ENCODE assay signal across 17 cellular contexts in the genomic region with DNA sequence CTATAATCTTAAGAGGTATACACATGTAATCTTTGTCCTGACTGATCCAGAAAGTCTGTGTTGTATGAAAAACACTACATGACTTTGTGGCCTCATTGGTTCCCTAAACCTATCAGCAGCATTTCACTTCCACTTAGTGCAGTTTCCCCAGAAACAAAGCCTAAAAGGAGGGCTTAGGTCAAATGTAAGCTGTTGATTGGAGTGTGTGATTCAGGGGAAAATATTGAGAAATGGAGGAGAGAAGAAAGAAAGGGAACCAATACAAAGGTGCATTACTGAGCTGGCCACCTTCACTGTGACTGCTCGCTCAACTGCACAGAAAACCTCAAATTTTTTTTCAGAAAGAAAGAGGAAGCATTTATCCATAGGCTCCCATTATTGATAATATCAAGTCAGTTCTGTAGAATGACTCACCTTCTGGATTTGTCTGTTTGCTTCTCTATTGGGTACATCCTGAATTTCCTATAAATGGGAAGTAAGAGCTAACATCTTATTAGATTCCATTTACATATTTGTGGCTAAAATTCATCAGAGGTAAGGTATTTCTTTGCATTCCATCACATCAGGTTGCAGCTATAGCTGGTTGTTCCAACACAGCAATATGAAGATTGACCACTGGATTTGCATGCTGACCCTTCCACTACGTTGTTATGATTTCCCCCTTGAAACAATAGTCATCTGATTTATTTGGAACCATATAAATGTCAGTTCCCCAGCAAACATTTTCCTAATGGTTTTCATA. TPM values are rescaled to one million over a fixed set of nuclear protein-coding genes. Genes with fewer than 3 reads are reported as not detected.
DNase-seq lines count a peak whose midpoint lies in the region; ATAC-seq and TF ChIP-seq lines count a peak whose summit lies in the region.
"Had no signal": no experiment of that assay in that cellular context is flagged by ENCODE, and none has a peak within 500 bp of the region (broad histone marks: within the 10 kb centered on the region; RNA-seq: fewer than 3 reads in every experiment).

No MANE protein-coding gene starts in this region.

- no peak for TF ChIP-seq CTCF in omental fat pad (IDR thresholded peaks at IDR 0.05)
- no peak for TF ChIP-seq CTCF in mucosa of descending colon (IDR thresholded peaks at IDR 0.05)

- H3K36me3 ChIP-seq in mucosa of descending colon (ENCODE audit: low read depth) = no peaks in the 10 kb centered on the region
- H3K36me3 ChIP-seq: BLaER1, colonic mucosa, SJCRH30 had no signal

- no peaks in the 10 kb centered on the region for H3K4me1 ChIP-seq in mucosa of descending colon (ENCODE audit: low read depth)
- H3K4me1 ChIP-seq: BLaER1, colonic mucosa had no signal

- H3K4me3 ChIP-seq in mucosa of descending colon = no peak overlapping the region
- H3K4me3 ChIP-seq: BLaER1, colonic mucosa, SJCRH30 had no signal

- ATAC-seq in GM18519 (IDR thresholded peaks at IDR 0.05; ENCODE audit: low FRiP score, unreplicated experiment) (peak; percentile 56), GM19397 (IDR thresholded peaks at IDR 0.05; ENCODE audit: unreplicated experiment) (no peak), omental fat pad (ENCODE audit: low FRiP score) (no peak), HG02798 (IDR thresholded peaks at IDR 0.05; ENCODE audit: poor library complexity, unreplicated experiment) (no peak), mucosa of descending colon (no peak)

- H3K9me3 ChIP-seq in mucosa of descending colon = no peaks in the 10 kb centered on the region
- H3K9me3 ChIP-seq: BLaER1, colonic mucosa had no signal

- DNase-seq in Kasumi-1 (lab: John Stamatoyannopoulos, UW) (peak; percentile 4 to 15), SKM-1 treated with dmso at 0.1 percent for 144 hours (lab: John Stamatoyannopoulos, UW; ENCODE audit: unreplicated experiment) (peak; percentile 83), kidney tubule cell (ENCODE audit: low spot score) (peak; percentile 72), omental fat pad (ENCODE audit: low spot score) (no peak), mucosa of descending colon (no peak)
- DNase-seq: activated CD8-positive, alpha-beta memory T cell treated with anti-CD3 and anti-CD28 coated beads, Interleukin-2, amount 50 U/mL, for 48 hours; activated naive CD8-positive, alpha-beta T cell treated with anti-CD3 and anti-CD28 coated beads for 36 hours; colonic mucosa; MM.1S; NCI-H446 treated with DMSO at 0.1 percent for 48 hours; retina; SJCRH30; stimulated activated CD4-positive, alpha-beta T cell treated with anti-CD3 and anti-CD28 coated beads, Interleukin-4, amount 100 ng/mL, for 1 hour had no signal

- intact Hi-C loops in mucosa of descending colon (cut with DNase I, micrococcal nuclease) = loop anchor here (10.0 kb wide), 1 partner anchor 745 kb away; no protein-coding TSS in a partner anchor

RNA-seq across cellular contexts. Expression of a gene that starts 10.3 kb away (rescaled TPM):
- total RNA-seq in omental fat pad = 10 to 100 TPM in 2 of 4 donors, 1 to 10 TPM in 2; 2.1 to 15.7 (median 9.3) TPM
- 10 to 100 TPM in 1 of 3 donors, 1 to 10 TPM in 1, under 1 TPM in 1; 0.81 to 11.5 (median 2.8) TPM for total RNA-seq in mucosa of descending colon

Comparison
In these comparisons a context has a peak if more than half of its experiments do, and no peak if none do; other contexts are left out.
1. DNase-seq: peak in Kasumi-1 (2 of 2), SKM-1 treated with dmso at 0.1 percent for 144 hours (single experiment) and kidney tubule cell (single experiment); none in omental fat pad (single experiment) and mucosa of descending colon (0 of 3).